Comparison of ENCODE assay signal across 15 cellular contexts in the genomic region with DNA sequence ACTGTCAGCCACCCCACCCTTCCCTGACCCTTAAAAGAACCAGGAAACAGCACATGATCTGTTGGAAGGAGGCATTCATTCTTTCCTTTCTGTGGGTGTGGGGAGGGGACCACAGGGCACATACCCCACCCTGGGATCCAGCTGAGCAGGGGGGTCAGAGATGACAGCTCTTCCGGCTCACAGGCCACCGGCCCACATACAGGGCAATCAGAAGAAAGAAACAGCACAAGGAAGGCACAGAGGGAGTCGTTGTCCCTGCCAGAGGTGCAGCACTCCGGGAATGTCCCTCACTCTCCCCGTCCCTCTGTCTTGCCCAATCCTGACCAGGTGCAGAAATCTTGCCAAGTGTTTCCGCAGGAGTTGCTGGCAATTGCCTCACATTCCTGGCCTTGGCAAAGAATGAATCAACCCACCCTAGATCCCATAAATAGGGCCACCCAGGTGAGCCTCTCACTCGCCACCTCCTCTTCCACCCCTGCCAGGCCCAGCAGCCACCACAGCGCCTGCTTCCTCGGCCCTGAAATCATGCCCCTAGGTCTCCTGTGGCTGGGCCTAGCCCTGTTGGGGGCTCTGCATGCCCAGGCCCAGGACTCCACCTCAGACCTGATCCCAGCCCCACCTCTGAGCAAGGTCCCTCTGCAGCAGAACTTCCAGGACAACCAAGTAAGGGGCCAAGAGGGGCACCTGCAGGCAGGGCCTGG. TPM values are rescaled to one million over a fixed set of nuclear protein-coding genes. Genes with fewer than 3 reads are reported as not detected.
DNase-seq lines count a peak whose midpoint lies in the region; TF ChIP-seq lines count a peak whose summit lies in the region.
"Had no signal": no experiment of that assay in that cellular context is flagged by ENCODE, and none has a peak within 500 bp of the region (broad histone marks: within the 10 kb centered on the region; RNA-seq: fewer than 3 reads in every experiment).

A gene (plus strand): TSS at position 453 of the 701 bp plus-strand sequence. CDS start 73 bp downstream, at position 526.

- WGBS in esophagus, 2 donors, result 35 to 47% methylated on average over 9 of the region's 9 CpGs

- peaks cover 0 to 4% of the 10 kb centered on the region in 2 donors for H3K36me3 ChIP-seq in esophagus (ENCODE audit: control insufficient read depth in 2 of 2, insufficient read depth in 2 of 2, low read length in 1 of 2)

- H3K9me3 Mint-ChIP-seq in nephron, result no peaks in the 10 kb centered on the region

- DNase-seq in A172 (ENCODE audit: low spot score), result peak; percentile 72
- DNase-seq in NCI-H226, result peak; percentile 50
- DNase-seq in GDM1 (lab: John Stamatoyannopoulos, UW), result no peak
- DNase-seq in globus pallidus (ENCODE audit: low spot score), result no peak
- no peak for DNase-seq in activated CD8-positive, alpha-beta memory T cell treated with anti-CD3 and anti-CD28 coated beads, Interleukin-2, amount 50 U/mL, for 48 hours
- no peak for DNase-seq in GM10248 (ENCODE audit: extremely low spot score)
- DNase-seq: cerebellar nuclear complex, DMS79 treated with DMSO at 0.1 percent for 48 hours, KBM-7 had no signal

- H3K4me1 ChIP-seq in esophagus (ENCODE audit: control insufficient read depth in 2 of 2, insufficient read depth in 2 of 2, low read length in 1 of 2), result peaks cover 3 to 43% of the 10 kb centered on the region in 2 donors

- H3K4me3 ChIP-seq in esophagus (ENCODE audit: low read depth in 1 of 2, low read length in 2 of 2), result peak within 1 kb of the TSS; percentile 39 to 45

- no peaks in the 10 kb centered on the region for H3K27me3 ChIP-seq in esophagus (ENCODE audit: control insufficient read depth in 1 of 2, insufficient read depth in 2 of 2, low read length in 2 of 2)

- CTCF ChIA-PET in GM10248 (lab: Yijun Ruan, JAX), result no interaction called here

- POLR2A ChIA-PET in GM10248 (lab: Yijun Ruan, JAX), result no interaction called here

- H3K27ac ChIP-seq in esophagus (ENCODE audit: low read depth in 2 of 2, low read length in 1 of 2), result peak within 1 kb of the TSS; percentile 86 to 95

- no peak within 1 kb of the TSS for H3K4me3 Mint-ChIP-seq in nephron

- H3K36me3 Mint-ChIP-seq in nephron (ENCODE audit: low read depth), result no peaks in the 10 kb centered on the region

- peaks cover 18% of the 10 kb centered on the region for H3K4me1 Mint-ChIP-seq in nephron

- no peak for TF ChIP-seq CTCF in nephron (IDR thresholded peaks at IDR 0.05; ENCODE audit: unreplicated experiment in 3 of 3)
- TF ChIP-seq CTCF in GM10248 (IDR thresholded peaks at IDR 0.05; ENCODE audit: control extremely low read depth, extremely low read depth, low read depth, missing control alignments), result no peak

- H3K27ac Mint-ChIP-seq in nephron, result peak within 1 kb of the TSS in 2 of 3 experiments; percentile 84 to 85

- no peaks in the 10 kb centered on the region for H3K9me3 ChIP-seq in esophagus (ENCODE audit: control insufficient read depth in 2 of 2, insufficient read depth in 1 of 2, low read depth in 1 of 2, low read length in 1 of 2)

- H3K27me3 Mint-ChIP-seq in nephron (ENCODE audit: low read depth), result no peaks in the 10 kb centered on the region

RNA-seq across cellular contexts. Expression of the gene that starts here (rescaled TPM):
- 0.14 and 1.1 TPM in 2 replicates for total RNA-seq in A172 (2014; rRNA removed; shearing (Covaris generic))
- polyA plus RNA-seq in esophagus, result 1,000 to 10,000 TPM; 1,061 to 2,097 TPM
- total RNA-seq: glomerular endothelial cell, myocyte, RPMI7951 had no signal
- polyA plus RNA-seq: AG04450 had no signal

Comparison
In these comparisons a context has a peak if more than half of its experiments do, and no peak if none do; other contexts are left out.
1. DNase-seq: peak in A172 (single experiment) and NCI-H226 (single experiment); none in GDM1 (single experiment), globus pallidus (single experiment), activated CD8-positive, alpha-beta memory T cell treated with anti-CD3 and anti-CD28 coated beads, Interleukin-2, amount 50 U/mL, for 48 hours (single experiment) and GM10248 (single experiment).